8 cellular contexts compared by ENCODE assay signal in genomic region chr11:64334764-64335741, GRCh38. TPM values are rescaled to one million over a fixed set of nuclear protein-coding genes. Genes with fewer than 3 reads are reported as not detected.
DNase-seq lines count a peak whose midpoint lies in the region; ATAC-seq and TF ChIP-seq lines count a peak whose summit lies in the region.

No MANE protein-coding gene starts in this region.

- ATAC-seq in GM18508 (IDR thresholded peaks at IDR 0.05; ENCODE audit: insufficient read depth, unreplicated experiment) (peak; percentile 72), HG02798 (IDR thresholded peaks at IDR 0.05; ENCODE audit: poor library complexity, unreplicated experiment) (peak; percentile 67)
- peak; percentile 82 for ATAC-seq in stimulated activated effector memory CD8-positive, alpha-beta T cell treated with anti-CD3 and anti-CD28 coated beads, Interleukin-12 subunit alpha, Interleukin-12 subunit beta, amount 100 ng/mL, for 72 hours

- CTCF ChIA-PET in BJ (lab: Yijun Ruan, JAX): interaction anchor here (0.7 to 1.6 kb wide), 5 partner anchors 10 to 83 kb away, joined by 3 to 4 read pairs (median 4); no protein-coding TSS in a partner anchor

- H3K36me3 ChIP-seq in BJ (ENCODE audit: control insufficient read depth, insufficient read depth, low read length) (no peaks in the 10 kb centered on the region), SU-DHL-6 (ENCODE audit: low read length) (no peaks in the 10 kb centered on the region), uterus (no peaks in the 10 kb centered on the region)

- H3K9me3 Mint-ChIP-seq in stimulated activated effector memory CD8-positive, alpha-beta T cell treated with anti-CD3 and anti-CD28 coated beads, Interleukin-12 subunit alpha, Interleukin-12 subunit beta, amount 100 ng/mL, for 72 hours: no peaks in the 10 kb centered on the region

- TF ChIP-seq CTCF in BJ (IDR thresholded peaks at IDR 0.05; ENCODE audit: insufficient read depth, low read depth, low read length) (no peak), SU-DHL-6 (IDR thresholded peaks at IDR 0.05; ENCODE audit: insufficient read depth, low read length, poor library complexity, severe bottlenecking) (no peak), uterus (IDR thresholded peaks at IDR 0.05) (no peak)

- H3K27ac ChIP-seq in SU-DHL-6 (ENCODE audit: low read depth, low read length) (peak overlapping the region; percentile 37), uterus (no peak overlapping the region)

- no peak overlapping the region for H3K9ac ChIP-seq in SU-DHL-6 (ENCODE audit: low read length)

- H3K9me3 ChIP-seq in SU-DHL-6 (ENCODE audit: insufficient read depth, low read length) (no peaks in the 10 kb centered on the region), uterus (no peaks in the 10 kb centered on the region)

- no peaks in the 10 kb centered on the region for H4K20me1 ChIP-seq in SU-DHL-6 (ENCODE audit: low read depth, low read length)

- peak overlapping the region; percentile 11 for H3K4me2 ChIP-seq in SU-DHL-6 (ENCODE audit: low read depth, low read length, poor library complexity, severe bottlenecking)

- H3K4me3 Mint-ChIP-seq in stimulated activated effector memory CD8-positive, alpha-beta T cell treated with anti-CD3 and anti-CD28 coated beads, Interleukin-12 subunit alpha, Interleukin-12 subunit beta, amount 100 ng/mL, for 72 hours: peak overlapping the region; percentile 7

- POLR2A ChIA-PET in BJ (lab: Charles Lee): no interaction called here

- no peak overlapping the region for H3K4me3 ChIP-seq in BJ (ENCODE audit: low read depth, low read length)
- H3K4me3 ChIP-seq in SU-DHL-6 (ENCODE audit: insufficient read depth, low read length, poor library complexity, severe bottlenecking): no peak overlapping the region
- no peak overlapping the region for H3K4me3 ChIP-seq in uterus

- H3K4me1 Mint-ChIP-seq in stimulated activated effector memory CD8-positive, alpha-beta T cell treated with anti-CD3 and anti-CD28 coated beads, Interleukin-12 subunit alpha, Interleukin-12 subunit beta, amount 100 ng/mL, for 72 hours: peaks cover 44% of the 10 kb centered on the region

- peaks cover 5% of the 10 kb centered on the region; the same call in 1 of the 2 replicates for H3K79me2 ChIP-seq in SU-DHL-6 (ENCODE audit: insufficient read depth, low read length)

- H3K27me3 ChIP-seq in BJ (ENCODE audit: control insufficient read depth, insufficient read depth, low read length) (no peaks in the 10 kb centered on the region), SU-DHL-6 (ENCODE audit: low read length) (no peaks in the 10 kb centered on the region), uterus (no peaks in the 10 kb centered on the region)

- H2AFZ ChIP-seq in SU-DHL-6 (ENCODE audit: low read depth, low read length, severe bottlenecking): no peak overlapping the region

- H3K27ac Mint-ChIP-seq in stimulated activated effector memory CD8-positive, alpha-beta T cell treated with anti-CD3 and anti-CD28 coated beads, Interleukin-12 subunit alpha, Interleukin-12 subunit beta, amount 100 ng/mL, for 72 hours: peak overlapping the region; percentile 78

- no peaks in the 10 kb centered on the region for H3K9me2 ChIP-seq in SU-DHL-6 (replicated peaks; ENCODE audit: insufficient read depth, low read length)

- H3K36me3 Mint-ChIP-seq in stimulated activated effector memory CD8-positive, alpha-beta T cell treated with anti-CD3 and anti-CD28 coated beads, Interleukin-12 subunit alpha, Interleukin-12 subunit beta, amount 100 ng/mL, for 72 hours: peaks cover 45% of the 10 kb centered on the region

- H3F3A ChIP-seq in SU-DHL-6 (ENCODE audit: insufficient read depth): peaks cover 15% of the 10 kb centered on the region

- no peaks in the 10 kb centered on the region for H3K4me1 ChIP-seq in uterus

- DNase-seq in BJ (ENCODE audit: low read depth) (peak; percentile 74), NCI-H1105 treated with DMSO at 0.1 percent for 48 hours (lab: John Stamatoyannopoulos, UW) (peak; percentile 30), germinal center (ENCODE audit: low spot score) (peak; percentile 85), uterus (no peak)
- no peak for DNase-seq in stimulated activated effector memory CD8-positive, alpha-beta T cell treated with anti-CD3 and anti-CD28 coated beads, Interleukin-12 subunit alpha, Interleukin-12 subunit beta, amount 100 ng/mL, for 72 hours (ENCODE audit: low spot score in 2 of 2)

- intact Hi-C loops in uterus (cut with DNase I; ENCODE audit: low total_unique reads): no loop called here

- no peak for TF ChIP-seq POLR2A in uterus (IDR thresholded peaks at IDR 0.05)

RNA-seq across cellular contexts. Expression of gene CCDC88B, which starts 5.0 kb away (rescaled TPM):
- polyA plus RNA-seq in BJ (2011; rRNA removed): 0.49 and 0.66 TPM in 2 replicates
- 0.09 TPM in 1 of 2 replicates, not detected in the other for polyA minus RNA-seq in BJ (2011; rRNA and poly(A)+ RNA removed)
- total RNA-seq in uterus: 1 to 10 TPM in 3 of 4 donors, under 1 TPM in 1; 0.29 to 5.7 (median 2.9) TPM

RNA-seq across cellular contexts. Expression of gene PRDX5, which starts 17.1 kb away (rescaled TPM):
- polyA plus RNA-seq in BJ (2011; rRNA removed): 398 and 468 TPM in 2 replicates
- polyA minus RNA-seq in BJ (2011; rRNA and poly(A)+ RNA removed): 62.2 and 102 TPM in 2 replicates
- total RNA-seq in uterus: 100 to 1,000 TPM in 3 of 4 donors, 10 to 100 TPM in 1; 97.1 to 156 (median 113) TPM

RNA-seq across cellular contexts. Expression of gene TRMT112, which starts 17.7 kb away (rescaled TPM):
- 154 and 189 TPM in 2 replicates for polyA plus RNA-seq in BJ (2011; rRNA removed)
- polyA minus RNA-seq in BJ (2011; rRNA and poly(A)+ RNA removed): 37.3 and 47.2 TPM in 2 replicates
- total RNA-seq in uterus: 100 to 1,000 TPM; 200 to 462 (median 323) TPM

RNA-seq across cellular contexts. Expression of gene RPS6KA4, which starts 23.9 kb away (rescaled TPM):
- 22.9 and 33.8 TPM in 2 replicates for polyA plus RNA-seq in BJ (2011; rRNA removed)
- polyA minus RNA-seq in BJ (2011; rRNA and poly(A)+ RNA removed): 22.1 and 34.5 TPM in 2 replicates
- 10 to 100 TPM in 3 of 4 donors, 1 to 10 TPM in 1; 2.4 to 37.4 (median 29.3) TPM for total RNA-seq in uterus

RNA-seq across cellular contexts. Expression of gene ESRRA, which starts 29.7 kb away (rescaled TPM):
- polyA plus RNA-seq in BJ (2011; rRNA removed): 8.9 and 17.4 TPM in 2 replicates
- polyA minus RNA-seq in BJ (2011; rRNA and poly(A)+ RNA removed): 8.5 and 11.2 TPM in 2 replicates
- 10 to 100 TPM; 12.1 to 49.2 (median 17.5) TPM for total RNA-seq in uterus

Comparison
In these comparisons a context has a peak if more than half of its experiments do, and no peak if none do; other contexts are left out.
1. DNase-seq: peak in BJ (single experiment), NCI-H1105 treated with DMSO at 0.1 percent for 48 hours (single experiment) and germinal center (single experiment); none in stimulated activated effector memory CD8-positive, alpha-beta T cell treated with anti-CD3 and anti-CD28 coated beads, Interleukin-12 subunit alpha, Interleukin-12 subunit beta, amount 100 ng/mL, for 72 hours (0 of 2) and uterus (0 of 2).
2. Peak in every context shown above with its lines, with median percentiles within 50 percentile points of each other: ATAC-seq.